In the genomic region with DNA sequence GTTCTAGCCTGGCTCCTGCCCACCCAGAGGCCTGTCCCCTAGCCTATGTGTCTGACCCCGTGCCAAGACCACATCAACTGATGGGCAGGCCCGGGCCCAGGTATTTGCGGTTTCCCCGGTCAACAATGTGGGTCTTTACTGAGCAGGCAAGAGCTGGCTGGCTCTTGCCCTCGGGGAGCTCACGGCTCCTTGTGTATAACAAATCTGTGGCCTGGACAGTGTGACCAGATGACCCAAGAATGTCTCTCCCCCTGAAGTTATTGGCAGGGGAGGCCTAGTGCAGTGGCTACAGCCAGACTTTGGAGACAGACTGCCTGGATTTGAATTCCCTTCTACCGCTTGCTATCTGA, we compare ENCODE assay signal across 18 cellular contexts.
A peak's percentile ranks its signal among the peaks of the same experiment; 100 is the strongest.
DNase-seq lines count a peak whose midpoint lies in the region; ATAC-seq and TF ChIP-seq lines count a peak whose summit lies in the region.
"Had no signal": no experiment of that assay in that cellular context is flagged by ENCODE, and none has a peak within 500 bp of the region (broad histone marks: within the 10 kb centered on the region; RNA-seq: fewer than 3 reads in every experiment).

No MANE protein-coding gene starts in this region.

- peaks cover 6% of the 10 kb centered on the region for H3K27me3 Mint-ChIP-seq in osteocyte (ENCODE audit: unreplicated experiment)
- H3K27me3 Mint-ChIP-seq: activated CD4-positive, alpha-beta T cell treated with anti-CD3 and anti-CD28 coated beads for 36 hours had no signal

- H3K4me3 ChIP-seq in gastroesophageal sphincter: no peak overlapping the region
- no peak overlapping the region for H3K4me3 ChIP-seq in aorta (ENCODE audit: low read length in 2 of 2)
- H3K4me3 ChIP-seq: SK-N-MC had no signal

- H3K27ac ChIP-seq in gastroesophageal sphincter (peak overlapping the region; percentile 71 to 85 (median 84)), aorta (ENCODE audit: low read depth in 1 of 2, low read length in 2 of 2) (peak overlapping the region in 1 of 2 donors; percentile 31)
- H3K27ac ChIP-seq: SK-N-MC had no signal

- H3K9me3 ChIP-seq in gastroesophageal sphincter: no peaks in the 10 kb centered on the region
- no peaks in the 10 kb centered on the region for H3K9me3 ChIP-seq in aorta (ENCODE audit: control insufficient read depth, low read length)

- H3K36me3 ChIP-seq in gastroesophageal sphincter (peaks cover 0 to 7% of the 10 kb centered on the region in 2 donors), aorta (ENCODE audit: control insufficient read depth in 1 of 2, insufficient read depth in 2 of 2, low read length in 1 of 2) (no peaks in the 10 kb centered on the region)

- TF ChIP-seq POLR2A in gastroesophageal sphincter (IDR thresholded peaks at IDR 0.05): no peak

- peaks cover 36% of the 10 kb centered on the region for H3K4me1 Mint-ChIP-seq in osteocyte (ENCODE audit: unreplicated experiment)
- H3K4me1 Mint-ChIP-seq: activated CD4-positive, alpha-beta T cell treated with anti-CD3 and anti-CD28 coated beads for 36 hours; naive B cell; stimulated activated effector memory CD8-positive, alpha-beta T cell treated with anti-CD3 and anti-CD28 coated beads, Interleukin-12 subunit alpha, Interleukin-12 subunit beta, amount 100 ng/mL, for 72 hours had no signal

- no peaks in the 10 kb centered on the region for H3K9me3 Mint-ChIP-seq in osteocyte (ENCODE audit: unreplicated experiment)
- H3K9me3 Mint-ChIP-seq: dendritic cell treated with granulocyte-macrophage colony-stimulating factor and Interleukin-4, amounts not matched to agents 40 ng/mL and 50 ng/mL, for 4 days; naive B cell; stimulated activated effector memory CD8-positive, alpha-beta T cell treated with anti-CD3 and anti-CD28 coated beads, Interleukin-12 subunit alpha, Interleukin-12 subunit beta, amount 100 ng/mL, for 72 hours had no signal

- H3K4me3 Mint-ChIP-seq in osteocyte (ENCODE audit: unreplicated experiment): no peak overlapping the region
- H3K4me3 Mint-ChIP-seq: activated CD4-positive, alpha-beta T cell treated with anti-CD3 and anti-CD28 coated beads for 36 hours; dendritic cell treated with granulocyte-macrophage colony-stimulating factor and Interleukin-4, amounts not matched to agents 40 ng/mL and 50 ng/mL, for 4 days; naive B cell; stimulated activated effector memory CD8-positive, alpha-beta T cell treated with anti-CD3 and anti-CD28 coated beads, Interleukin-12 subunit alpha, Interleukin-12 subunit beta, amount 100 ng/mL, for 72 hours had no signal

- intact Hi-C loops in Right ventricle myocardium inferior (cut with DNase I): no loop called here
- intact Hi-C loops in cardiac septum (cut with DNase I): loop anchor here (10.0 kb wide), 1 partner anchor 180 kb away; the partner anchor contains the start of gene KLHL29
- intact Hi-C loops in aorta (cut with DNase I): loop anchor here in 1 of 2 donors (5.0 kb wide), 1 partner anchor 37 kb away; no protein-coding TSS in a partner anchor

- DNase-seq in Right ventricle myocardium inferior (ENCODE audit: missing footprints) (no peak), cardiac septum (ENCODE audit: low spot score) (no peak), osteocyte (ENCODE audit: extremely low spot score, unreplicated experiment) (no peak), aorta (no peak), cerebellar cortex (ENCODE audit: low spot score) (no peak), NCI-H2081 treated with DMSO at 0.1 percent for 48 hours (lab: John Stamatoyannopoulos, UW) (no peak)
- DNase-seq: 8988T; activated CD4-positive, alpha-beta T cell treated with anti-CD3 and anti-CD28 coated beads for 36 hours; activated naive CD4-positive, alpha-beta T cell; DMS53; naive B cell; NCI-H1417; NCI-H82 had no signal

- TF ChIP-seq CTCF in gastroesophageal sphincter (IDR thresholded peaks at IDR 0.05) (no peak), osteocyte (IDR thresholded peaks at IDR 0.05) (no peak)

- 43% methylated on average over 1 of the region's 7 CpGs; no CpG with 5 or more reads in 1 of the 2 donors for WGBS in gastroesophageal sphincter (ENCODE audit: low coverage in 1 of 2), 2 donors
- WGBS in aorta, 2 donors: 46 to 52% methylated on average over 7 of the region's 7 CpGs

- H3K4me1 ChIP-seq in gastroesophageal sphincter: peaks cover 0 to 89% (median 50%) of the 10 kb centered on the region in 3 donors
- H3K4me1 ChIP-seq in aorta (ENCODE audit: control insufficient read depth in 1 of 2, insufficient read depth in 2 of 2, low read length in 2 of 2): peaks cover 0 to 3% of the 10 kb centered on the region in 2 donors

- ATAC-seq in Right ventricle myocardium inferior: peak; percentile 63
- no peak for ATAC-seq in gastroesophageal sphincter
- peak; percentile 55 for ATAC-seq in aorta (ENCODE audit: low FRiP score)
- no peak for ATAC-seq in HG03196 (IDR thresholded peaks at IDR 0.05; ENCODE audit: unreplicated experiment)
- ATAC-seq: activated CD4-positive, alpha-beta T cell treated with anti-CD3 and anti-CD28 coated beads for 36 hours; stimulated activated effector memory CD8-positive, alpha-beta T cell treated with anti-CD3 and anti-CD28 coated beads, Interleukin-12 subunit alpha, Interleukin-12 subunit beta, amount 100 ng/mL, for 72 hours had no signal

- H3K27ac Mint-ChIP-seq in osteocyte (ENCODE audit: unreplicated experiment): peak overlapping the region; percentile 28
- H3K27ac Mint-ChIP-seq: activated CD4-positive, alpha-beta T cell treated with anti-CD3 and anti-CD28 coated beads for 36 hours; dendritic cell treated with granulocyte-macrophage colony-stimulating factor and Interleukin-4, amounts not matched to agents 40 ng/mL and 50 ng/mL, for 4 days; stimulated activated effector memory CD8-positive, alpha-beta T cell treated with anti-CD3 and anti-CD28 coated beads, Interleukin-12 subunit alpha, Interleukin-12 subunit beta, amount 100 ng/mL, for 72 hours had no signal

- no peaks in the 10 kb centered on the region for H3K36me3 Mint-ChIP-seq in osteocyte (ENCODE audit: unreplicated experiment)
- H3K36me3 Mint-ChIP-seq: naive B cell; stimulated activated effector memory CD8-positive, alpha-beta T cell treated with anti-CD3 and anti-CD28 coated beads, Interleukin-12 subunit alpha, Interleukin-12 subunit beta, amount 100 ng/mL, for 72 hours had no signal

- TF ChIP-seq EP300 in gastroesophageal sphincter (IDR thresholded peaks at IDR 0.05): no peak

- H3K27me3 ChIP-seq in gastroesophageal sphincter (no peaks in the 10 kb centered on the region), aorta (ENCODE audit: control insufficient read depth in 1 of 2, insufficient read depth in 2 of 2, low read length in 1 of 2) (no peaks in the 10 kb centered on the region)

Comparison
In these comparisons a context has a peak if more than half of its experiments do, and no peak if none do; other contexts are left out.
1. ATAC-seq: peak in Right ventricle myocardium inferior (single experiment) and aorta (single experiment); none in gastroesophageal sphincter (single experiment) and HG03196 (single experiment).